In genomic region chr6:122576888-122577287, GRCh38 we compare ENCODE assay signal across 35 cellular contexts. TPM values are rescaled to one million over a fixed set of nuclear protein-coding genes. Genes with fewer than 3 reads are reported as not detected.
"Had no signal": no experiment of that assay in that cellular context is flagged by ENCODE, and none has a peak within 500 bp of the region (broad histone marks: within the 10 kb centered on the region; RNA-seq: fewer than 3 reads in every experiment).

No MANE protein-coding gene starts in this region.

- H3K9me3 ChIP-seq: MG63 had no signal

- H3K27ac ChIP-seq: KMS-11 had no signal

- H3K27me3 ChIP-seq: MG63 had no signal

- H3K36me3 ChIP-seq: MG63 had no signal

- H3K4me3 ChIP-seq: MG63 had no signal

- DNase-seq: Karpas-422, Kasumi-1, KG1, MG63, MM.1S, MV-4-11, NCI-H1048, NCI-H1092, NCI-H1092 treated with DMSO at 0.1 percent for 48 hours, NCI-H1105, NCI-H1105 treated with DMSO at 0.1 percent for 48 hours, NCI-H1417, NCI-H1417 treated with DMSO at 0.1 percent for 48 hours, NCI-H1436, NCI-H1436 treated with DMSO at 0.1 percent for 48 hours, NCI-H146, NCI-H1694, NCI-H1694 treated with DMSO at 0.1 percent for 48 hours, NCI-H187, NCI-H187 treated with DMSO at 0.1 percent for 48 hours, NCI-H1930, NCI-H2029, NCI-H2029 treated with DMSO at 0.1 percent for 48 hours, NCI-H2081, NCI-H2081 treated with DMSO at 0.1 percent for 48 hours, NCI-H2107, NCI-H2171, NCI-H2171 treated with DMSO at 0.1 percent for 48 hours, NCI-H2227 treated with DMSO at 0.1 percent for 48 hours, NCI-H226, NCI-H345, NCI-H446, NCI-H446 treated with DMSO at 0.1 percent for 48 hours had no signal

RNA-seq across cellular contexts. Expression of gene PKIB, which starts 33.3 kb away (rescaled TPM):
- total RNA-seq: NCI-H460 had no signal
